In genomic region chr10:34853357-34853756, GRCh38 we compare ENCODE assay signal across 25 cellular contexts.
"Had no signal": no experiment of that assay in that cellular context is flagged by ENCODE, and none has a peak within 500 bp of the region (broad histone marks: within the 10 kb centered on the region; RNA-seq: fewer than 3 reads in every experiment).

No MANE protein-coding gene starts in this region.

- H3K27ac ChIP-seq: neutrophil, ovary, parathyroid adenoma, psoas muscle, right lobe of liver, sigmoid colon, stomach, thoracic aorta, upper lobe of left lung had no signal

- H3K4me3 ChIP-seq: ovary, psoas muscle, right lobe of liver, sigmoid colon, stomach, thoracic aorta, thyroid gland, tibial nerve, upper lobe of left lung had no signal

- H3K36me3 ChIP-seq: neutrophil, ovary, right lobe of liver, sigmoid colon, stomach, thoracic aorta, thyroid gland, tibial nerve, upper lobe of left lung, vagina had no signal

- H3K4me1 ChIP-seq: parathyroid adenoma, psoas muscle, right lobe of liver, vagina had no signal

- DNase-seq: naive thymus-derived CD8-positive, alpha-beta T cell; nephron progenitor cell; psoas muscle; right cardiac atrium; right lobe of liver; small intestine; stimulated activated CD4-positive, alpha-beta T cell treated with anti-CD3 and anti-CD28 coated beads, Interleukin-15, amount 100 ng/mL, for 24 hours; stimulated activated CD4-positive, alpha-beta T cell treated with anti-CD3 and anti-CD28 coated beads, Interleukin-2, amount 100 ng/mL, for 24 hours; stimulated activated CD4-positive, alpha-beta T cell treated with anti-CD3 and anti-CD28 coated beads, Interleukin-2, amount 100 ng/mL, for 48 hours; stimulated activated CD4-positive, alpha-beta T cell treated with anti-CD3 and anti-CD28 coated beads, Interleukin-4, amount 100 ng/mL, for 24 hours; stimulated activated naive B cell treated with anti-CD40 and anti-IgM and Interleukin-4, amounts not matched to agents 10 μg/mL and 1 μg/mL and 100 μg/mL, for 72 hours; stimulated activated naive CD4-positive, alpha-beta T cell treated with Interleukin-2 at 50 U/mL for 16 hours; stomach; trophoblast cell; upper lobe of left lung had no signal

- H3K79me2 ChIP-seq: parathyroid adenoma had no signal

- H3K9ac ChIP-seq: parathyroid adenoma had no signal

- H3K27me3 ChIP-seq: neutrophil, ovary, right lobe of liver, sigmoid colon, stomach, thyroid gland, tibial nerve, upper lobe of left lung, vagina had no signal

- H3K9me3 ChIP-seq: neutrophil, ovary, psoas muscle, right lobe of liver, sigmoid colon, stomach, thoracic aorta, thyroid gland, tibial nerve, upper lobe of left lung, vagina had no signal

- ATAC-seq: naive thymus-derived CD8-positive, alpha-beta T cell; natural killer cell treated with Interleukin-12 subunit alpha and Interleukin-12 subunit beta and Interleukin-15 and Interleukin-18, amount 100 ng/mL, for 72 hours; psoas muscle; stimulated activated effector memory CD8-positive, alpha-beta T cell treated with anti-CD3 and anti-CD28 coated beads, Interleukin-12 subunit alpha, Interleukin-12 subunit beta, amount 100 ng/mL, for 72 hours; stimulated activated naive B cell treated with anti-CD40 and anti-IgM and Interleukin-4, amounts not matched to agents 10 μg/mL and 1 μg/mL and 100 μg/mL, for 72 hours had no signal
